Comparison of ENCODE assay signal across 20 cellular contexts in genomic region chr2:174881678-174882077, GRCh38.
"Had no signal": no experiment of that assay in that cellular context is flagged by ENCODE, and none has a peak within 500 bp of the region (broad histone marks: within the 10 kb centered on the region; RNA-seq: fewer than 3 reads in every experiment).

No MANE protein-coding gene starts in this region.

- H3K27ac Mint-ChIP-seq: activated B cell treated with CpG ODN at 0.5 μM for 24 hours; activated CD4-positive, alpha-beta T cell treated with anti-CD3 and anti-CD28 coated beads, Interleukin-2, amount 10 ng/mL, durations not matched to agents 24 days and 14 days; activated CD8-positive, alpha-beta T cell treated with anti-CD3 and anti-CD28 coated beads, Interleukin-2, amount 10 ng/mL, durations not matched to agents 7 days and 5 days; activated naive CD8-positive, alpha-beta T cell treated with anti-CD3 and anti-CD28 coated beads for 36 hours; activated T-cell treated with anti-CD3 and anti-CD28 coated beads, Interleukin-2, amount 50 U/mL, for 72 hours; memory B cell had no signal

- H3K4me1 Mint-ChIP-seq: activated B cell treated with CpG ODN at 0.5 μM for 24 hours; activated CD4-positive, alpha-beta T cell treated with anti-CD3 and anti-CD28 coated beads, Interleukin-2, amount 10 ng/mL, durations not matched to agents 24 days and 14 days; activated naive CD8-positive, alpha-beta T cell treated with anti-CD3 and anti-CD28 coated beads for 36 hours; memory B cell; naive thymus-derived CD8-positive, alpha-beta T cell had no signal

- H3K4me3 ChIP-seq: body of pancreas, pancreas, stomach, thoracic aorta had no signal

- H3K36me3 ChIP-seq: pancreas, stomach, thoracic aorta had no signal

- H3K36me3 Mint-ChIP-seq: activated naive CD8-positive, alpha-beta T cell treated with anti-CD3 and anti-CD28 coated beads for 36 hours; memory B cell; naive thymus-derived CD8-positive, alpha-beta T cell had no signal

- H3K4me3 Mint-ChIP-seq: activated B cell treated with CpG ODN at 0.5 μM for 24 hours; activated CD4-positive, alpha-beta T cell treated with anti-CD3 and anti-CD28 coated beads, Interleukin-2, amount 10 ng/mL, durations not matched to agents 24 days and 14 days; activated CD8-positive, alpha-beta T cell treated with anti-CD3 and anti-CD28 coated beads, Interleukin-2, amount 10 ng/mL, durations not matched to agents 7 days and 5 days; activated naive CD8-positive, alpha-beta T cell treated with anti-CD3 and anti-CD28 coated beads for 36 hours; activated T-cell treated with anti-CD3 and anti-CD28 coated beads, Interleukin-2, amount 50 U/mL, for 72 hours; memory B cell; naive thymus-derived CD8-positive, alpha-beta T cell had no signal

- H3K27me3 Mint-ChIP-seq: activated B cell treated with CpG ODN at 0.5 μM for 24 hours; activated naive CD8-positive, alpha-beta T cell treated with anti-CD3 and anti-CD28 coated beads for 36 hours; memory B cell; naive thymus-derived CD8-positive, alpha-beta T cell had no signal

- H3K9me3 ChIP-seq: body of pancreas, pancreas, stomach, thoracic aorta had no signal

- H3K4me1 ChIP-seq: body of pancreas, stomach had no signal

- H3K27ac ChIP-seq: body of pancreas, pancreas, stomach, thoracic aorta had no signal

- H3K9me3 Mint-ChIP-seq: activated B cell treated with CpG ODN at 0.5 μM for 24 hours; activated CD4-positive, alpha-beta T cell treated with anti-CD3 and anti-CD28 coated beads, Interleukin-2, amount 10 ng/mL, durations not matched to agents 24 days and 14 days; activated naive CD8-positive, alpha-beta T cell treated with anti-CD3 and anti-CD28 coated beads for 36 hours; activated T-cell treated with anti-CD3 and anti-CD28 coated beads, Interleukin-2, amount 50 U/mL, for 72 hours; memory B cell; naive thymus-derived CD8-positive, alpha-beta T cell had no signal

- ATAC-seq: activated CD8-positive, alpha-beta T cell treated with anti-CD3 and anti-CD28 coated beads, Interleukin-2, amount 10 ng/mL, durations not matched to agents 7 days and 5 days; activated T-cell treated with anti-CD3 and anti-CD28 coated beads, Interleukin-2, amount 50 U/mL, for 72 hours; body of pancreas; left ventricle myocardium superior; naive thymus-derived CD8-positive, alpha-beta T cell; pancreas had no signal

- DNase-seq: activated B cell treated with CpG ODN at 0.5 μM for 24 hours; activated CD4-positive, alpha-beta T cell treated with anti-CD3 and anti-CD28 coated beads, Interleukin-2, amount 10 ng/mL, durations not matched to agents 24 days and 14 days; activated CD8-positive, alpha-beta memory T cell treated with anti-CD3 and anti-CD28 coated beads, Interleukin-2, amount 50 U/mL, for 4 hours; activated CD8-positive, alpha-beta T cell treated with anti-CD3 and anti-CD28 coated beads, Interleukin-2, amount 10 ng/mL, durations not matched to agents 7 days and 5 days; activated gamma-delta T cell treated with Interleukin-2 at 50 U/mL for 16 hours; activated naive CD8-positive, alpha-beta T cell treated with anti-CD3 and anti-CD28 coated beads for 36 hours; activated T-cell treated with anti-CD3 and anti-CD28 coated beads, Interleukin-2, amount 50 U/mL, for 72 hours; amygdala; body of pancreas; cerebellar nuclear complex; erythroblast; hippocampal formation; left ventricle myocardium superior; naive thymus-derived CD8-positive, alpha-beta T cell; pancreas; stimulated activated CD4-positive, alpha-beta T cell treated with anti-CD3 and anti-CD28 coated beads, Interleukin-12 subunit alpha, Interleukin-12 subunit beta, amount 100 ng/mL, for 4 hours; stimulated activated CD4-positive, alpha-beta T cell treated with anti-CD3 and anti-CD28 coated beads, Interleukin-2, amount 100 ng/mL, for 24 hours; stomach had no signal

- H3K27me3 ChIP-seq: body of pancreas, pancreas, stomach had no signal
